In the genomic region with DNA sequence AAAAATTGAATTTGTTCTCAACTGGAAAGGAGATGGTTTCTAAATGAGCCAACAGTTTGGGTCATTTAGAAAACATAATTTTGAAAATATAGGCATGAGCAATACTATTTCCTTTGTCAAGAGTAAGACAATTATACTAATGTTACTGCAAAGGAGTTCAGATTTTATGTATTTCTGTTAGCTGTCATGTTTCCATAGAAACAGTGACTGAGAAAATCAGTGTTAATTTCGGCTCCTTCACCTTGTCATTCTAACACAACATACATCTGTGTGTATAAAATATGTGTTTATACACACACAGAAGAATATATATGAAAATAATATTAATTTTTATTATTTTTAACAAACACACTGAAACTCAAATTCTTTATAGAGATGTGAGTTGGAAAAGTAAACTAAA, we compare ENCODE assay signal across 3 cellular contexts.
"Had no signal": no experiment of that assay in that cellular context is flagged by ENCODE, and none has a peak within 500 bp of the region (broad histone marks: within the 10 kb centered on the region; RNA-seq: fewer than 3 reads in every experiment).

No MANE protein-coding gene starts in this region.

- H3K4me3 ChIP-seq: GM12878 had no signal

- DNase-seq: GDM1, GF-D8 had no signal
